ENCODE assay signal across 9 cellular contexts in genomic region chr7:100546129-100546867, GRCh38. TPM values are rescaled to one million over a fixed set of nuclear protein-coding genes. Genes with fewer than 3 reads are reported as not detected.
A peak's percentile ranks its signal among the peaks of the same experiment; 100 is the strongest.
DNase-seq lines count a peak whose midpoint lies in the region; ATAC-seq, FAIRE-seq and TF ChIP-seq lines count a peak whose summit lies in the region.
"Had no signal": no experiment of that assay in that cellular context is flagged by ENCODE, and none has a peak within 500 bp of the region (broad histone marks: within the 10 kb centered on the region; RNA-seq: fewer than 3 reads in every experiment).

No MANE protein-coding gene starts in this region.

- peak overlapping the region; percentile 49 for H4K5ac ChIP-seq in mesendoderm (ENCODE audit: low read length)

- TF ChIP-seq POLR2A in K562 (conservative IDR thresholded peaks at IDR 0.05), result no peak

- peak overlapping the region; percentile 78 for H3K27ac ChIP-seq in K562 (ENCODE audit: extremely low read depth, low read depth, low read length)
- H3K27ac ChIP-seq in mesendoderm (ENCODE audit: low read depth, low read length), result peak overlapping the region; percentile 88
- H3K27ac ChIP-seq: neutrophil had no signal

- peak overlapping the region; percentile 26 for H3K4ac ChIP-seq in mesendoderm (ENCODE audit: low read depth, low read length)

- H3K27me3 ChIP-seq in K562 (ENCODE audit: control insufficient read depth in 2 of 2, insufficient read depth in 2 of 2, low read length in 2 of 2) (no peaks in the 10 kb centered on the region), mesendoderm (ENCODE audit: insufficient read depth, low read length, poor library complexity) (no peaks in the 10 kb centered on the region)
- H3K27me3 ChIP-seq: neutrophil had no signal

- peak overlapping the region; percentile 30 for H2BK5ac ChIP-seq in mesendoderm (ENCODE audit: low read length)

- peaks cover 65% of the 10 kb centered on the region for H3K79me2 ChIP-seq in K562 (ENCODE audit: control insufficient read depth, insufficient read depth, low read length)
- H3K79me2 ChIP-seq in mesendoderm (ENCODE audit: control insufficient read depth, insufficient read depth, low read length), result no peaks in the 10 kb centered on the region

- no peaks in the 10 kb centered on the region for H4K20me1 ChIP-seq in K562 (replicated peaks; ENCODE audit: control insufficient read depth, insufficient read depth, low read length)

- peak overlapping the region; percentile 76 for H3K56ac ChIP-seq in mesendoderm (ENCODE audit: low read length)

- H3K9ac ChIP-seq in K562 (ENCODE audit: insufficient read depth in 1 of 2, low read depth in 2 of 2, low read length in 2 of 2) (peak overlapping the region in 1 of 2 experiments; percentile 68; a peak in 3 of 4 replicates), mesendoderm (ENCODE audit: low read length) (peak overlapping the region; percentile 22)

- WGBS in K562 (ENCODE audit: insufficient coverage, low coverage, missing lambda C conversion rate), result 44% methylated on average over 9 of the region's 9 CpGs
- WGBS in mesendoderm (ENCODE audit: extremely low coverage, insufficient coverage, low lambda C conversion rate), result no CpG with 5 or more reads among the region's 9 CpGs

- peak overlapping the region; percentile 81 for H3K18ac ChIP-seq in mesendoderm (ENCODE audit: low read length)

- H3K79me1 ChIP-seq in mesendoderm (ENCODE audit: low read length), result no peaks in the 10 kb centered on the region

- H3K4me3 ChIP-seq in GM12865 (ENCODE audit: low read depth, low read length), result peak overlapping the region; percentile 65
- H3K4me3 ChIP-seq in K562, result peak overlapping the region; percentile 14; the same call in 1 of the 2 replicates
- no peak overlapping the region for H3K4me3 ChIP-seq in mesendoderm (ENCODE audit: low read length)

- no peaks in the 10 kb centered on the region for H3K9me3 ChIP-seq in K562 (replicated peaks; ENCODE audit: control insufficient read depth, insufficient read depth, low read depth, low read length)
- H3K9me3 ChIP-seq: neutrophil had no signal

- in situ Hi-C loops in K562 (cut with MboI), result no loop called here

- no peak for TF ChIP-seq EP300 in K562 (IDR thresholded peaks at IDR 0.05; ENCODE audit: low read length)

- TF ChIP-seq CTCF in GM12865 (IDR thresholded peaks at IDR 0.05; ENCODE audit: insufficient read depth, low read depth, low read length, missing control alignments) (no peak), K562 (IDR thresholded peaks at IDR 0.05 in 2 of 3, conservative IDR thresholded peaks at IDR 0.05 in 1 of 3; ENCODE audit: insufficient read depth in 2 of 3, low read depth in 1 of 3, low read length in 3 of 3) (no peak)

- POLR2A ChIA-PET in K562 (lab: Yijun Ruan, JAX), result interaction anchor here (0.6 to 1.9 kb wide), 6 partner anchors 13 to 257 kb away, joined by 3 to 6 read pairs (median 4); partner anchors contain the start of gene FBXO24

- intact Hi-C loops in K562 (cut with micrococcal nuclease), result no loop called here

- H2BK15ac ChIP-seq in mesendoderm (replicated peaks; ENCODE audit: low read depth), result peak overlapping the region; percentile 0

- H3K4me2 ChIP-seq in K562 (ENCODE audit: insufficient read depth, low read length), result peak overlapping the region; percentile 76
- no peak overlapping the region for H3K4me2 ChIP-seq in mesendoderm (ENCODE audit: low read length)

- no peak overlapping the region for H3K23ac ChIP-seq in mesendoderm (ENCODE audit: low read length)

- ATAC-seq in HG03354 (IDR thresholded peaks at IDR 0.05; ENCODE audit: poor library complexity, severe bottlenecking, unreplicated experiment) (peak; percentile 32), K562 (peak; percentile 20)

- no peak for TF ChIP-seq RAD21 in K562 (CRISPR knock-in tag; conservative IDR thresholded peaks at IDR 0.05 in 1 of 2, IDR thresholded peaks at IDR 0.05 in 1 of 2)

- H3K4me1 ChIP-seq in K562 (replicated peaks in 1 of 2; ENCODE audit: control insufficient read depth in 2 of 2, insufficient read depth in 2 of 2, low read length in 2 of 2) (peaks cover 33 to 64% of the 10 kb centered on the region in 2 experiments), mesendoderm (ENCODE audit: control insufficient read depth, low read depth, low read length) (peaks cover 34% of the 10 kb centered on the region)

- FAIRE-seq in K562 (lab: Jason Lieb, UNC), result no peak

- H2AK5ac ChIP-seq in mesendoderm (ENCODE audit: low read length), result no peak overlapping the region

- peak; percentile 89 for DNase-seq in GM12865 (ENCODE audit: low read depth)
- no peak for DNase-seq in K562 (ENCODE audit: extremely low read depth in 1 of 4, low spot score in 3 of 4)
- no peak for DNase-seq in mesendoderm
- DNase-seq in nucleus accumbens (lab: John Stamatoyannopoulos, UW), result no peak
- DNase-seq in AG08396 (ENCODE audit: low spot score), result no peak
- DNase-seq in NCI-H1048 (lab: John Stamatoyannopoulos, UW), result no peak
- no peak for DNase-seq in cerebellum (ENCODE audit: low spot score)

- H3K36me3 ChIP-seq in K562 (ENCODE audit: control insufficient read depth, insufficient read depth, low read length) (peaks cover 29% of the 10 kb centered on the region), mesendoderm (ENCODE audit: control insufficient read depth, insufficient read depth, low read length) (no peaks in the 10 kb centered on the region)
- H3K36me3 ChIP-seq: neutrophil had no signal

- no peak overlapping the region for H2BK120ac ChIP-seq in mesendoderm (ENCODE audit: low read depth, low read length)

- H2AFZ ChIP-seq in K562 (ENCODE audit: low read depth, low read length), result peak overlapping the region; percentile 76

- no peaks in the 10 kb centered on the region for H3K9me1 ChIP-seq in K562 (ENCODE audit: control insufficient read depth, insufficient read depth, low read length)

- no TSS peak for BruUV-seq in K562 (replicated peaks; lab: Mats Ljungman, UMichigan)

- no peak overlapping the region for H4K8ac ChIP-seq in mesendoderm (ENCODE audit: low read depth, low read length)

- CTCF ChIA-PET in K562 (lab: Yijun Ruan, JAX; ENCODE audit: low intra/inter-chr PET ratio), result interaction anchor here (0.6 to 1.5 kb wide), 2 partner anchors 63 to 129 kb away, joined by 3 to 5 read pairs; no protein-coding TSS in a partner anchor

RNA-seq across cellular contexts. Expression of gene AGFG2, which starts 7.3 kb away (rescaled TPM):
- 25.6 and 42.2 TPM in 2 replicates for total RNA-seq in K562 (2011; cell fraction: chromatin; rRNA removed; ENCODE audit: low replicate concordance)
- 22.7 and 25.7 TPM in 2 replicates for total RNA-seq in K562 (2011; cell fraction: nucleolus; rRNA removed)
- 28.4 and 39.7 TPM in 2 replicates for total RNA-seq in K562 (2011; cell fraction: nucleoplasm; rRNA removed)
- 11.7 and 20.2 TPM in 2 replicates for total RNA-seq in K562 (2014; rRNA removed)
- 3.6 and 4.3 TPM in 2 replicates for total RNA-seq in K562 (2014; rRNA removed; fragmentation: Illumina TruSeq; extraction: Trizol)
- total RNA-seq in K562 (2015; rRNA removed; fragmentation: Illumina TruSeq; extraction: Trizol), result 7.8 and 9.3 TPM in 2 replicates
- total RNA-seq in K562 (2021), result 23.1 and 23.4 TPM in 2 replicates
- 4.6 and 5.2 TPM in 2 replicates for polyA plus RNA-seq in K562 (2011; rRNA removed)
- 3.8 and 25.5 TPM in 2 replicates for polyA plus RNA-seq in K562 (2011; cell fraction: cytosol; rRNA removed)
- 12.0 and 33.1 TPM in 2 replicates for polyA plus RNA-seq in K562 (2011; cell fraction: nucleus; rRNA removed)
- polyA plus RNA-seq in K562 (2012), result 9.7 and 18.9 TPM in 2 replicates
- polyA plus RNA-seq in K562 (2014; fragmentation: Illumina TruSeq; extraction: Trizol), result 6.5 and 9.6 TPM in 2 replicates
- polyA plus RNA-seq in K562 (2014; fragmentation: Nextera tagmentation; extraction: Ambion mirVana), result under 1 TPM; 0.31 to 0.32 TPM
- polyA plus RNA-seq in K562 (2014; rRNA removed), result 10.0 and 16.8 TPM in 2 replicates
- polyA minus RNA-seq in K562 (2011; rRNA and poly(A)+ RNA removed), result 3.7 and 4.3 TPM in 2 replicates
- 3.9 and 8.0 TPM in 2 replicates for polyA minus RNA-seq in K562 (2011; cell fraction: cytosol; rRNA and poly(A)+ RNA removed)
- 10.2 and 12.1 TPM in 2 replicates for polyA minus RNA-seq in K562 (2011; cell fraction: nucleus; rRNA and poly(A)+ RNA removed)
- 5.6 TPM for polyA plus RNA-seq in mesendoderm (2013, experiment 1 of 2)
- polyA plus RNA-seq in mesendoderm (2013, experiment 2 of 2), result 5.4 TPM
- 4.4 TPM for total RNA-seq in cerebellum

RNA-seq across cellular contexts. Expression of gene SAP25, which starts 27.4 kb away (rescaled TPM):
- 7.1 and 11.6 TPM in 2 replicates for total RNA-seq in K562 (2011; cell fraction: chromatin; rRNA removed; ENCODE audit: low replicate concordance)
- total RNA-seq in K562 (2011; cell fraction: nucleolus; rRNA removed), result 13.0 and 18.8 TPM in 2 replicates
- 5.2 and 5.7 TPM in 2 replicates for total RNA-seq in K562 (2011; cell fraction: nucleoplasm; rRNA removed)
- total RNA-seq in K562 (2014; rRNA removed) (1.3 and 1.8 TPM in 2 replicates), K562 (2014; rRNA removed; fragmentation: Illumina TruSeq; extraction: Trizol) (0.48 TPM in 1 of 2 replicates, not detected in the other), K562 (2015; rRNA removed; fragmentation: Illumina TruSeq; extraction: Trizol) (1.1 TPM in 2 replicates), K562 (2021) (3.2 and 5.3 TPM in 2 replicates), cerebellum (not detected)
- polyA plus RNA-seq in K562 (2011; rRNA removed) (0.42 and 2.1 TPM in 2 replicates), K562 (2014; fragmentation: Illumina TruSeq; extraction: Trizol) (0.48 and 2.8 TPM in 2 replicates), K562 (2014; fragmentation: Nextera tagmentation; extraction: Ambion mirVana) (under 1 TPM; 0.13 to 0.14 TPM), K562 (2014; rRNA removed) (4.2 and 8.1 TPM in 2 replicates)
- 0.96 and 3.5 TPM in 2 replicates for polyA plus RNA-seq in K562 (2011; cell fraction: cytosol; rRNA removed)
- polyA plus RNA-seq in K562 (2011; cell fraction: nucleus; rRNA removed), result 11.2 and 27.2 TPM in 2 replicates
- polyA plus RNA-seq in K562 (2012), result 4.8 and 12.8 TPM in 2 replicates
- polyA minus RNA-seq in K562 (2011; rRNA and poly(A)+ RNA removed), result not detected in 2 replicates
- polyA minus RNA-seq in K562 (2011; cell fraction: cytosol; rRNA and poly(A)+ RNA removed), result not detected in 2 replicates
- 2.0 and 3.4 TPM in 2 replicates for polyA minus RNA-seq in K562 (2011; cell fraction: nucleus; rRNA and poly(A)+ RNA removed)
- polyA plus RNA-seq in mesendoderm (2013, experiment 1 of 2), result 3.2 TPM
- polyA plus RNA-seq in mesendoderm (2013, experiment 2 of 2), result 3.2 TPM

RNA-seq across cellular contexts. Expression of gene LRCH4, which starts 39.6 kb away (rescaled TPM):
- total RNA-seq in K562 (2011; cell fraction: chromatin; rRNA removed; ENCODE audit: low replicate concordance), result 117 and 377 TPM in 2 replicates
- 224 and 228 TPM in 2 replicates for total RNA-seq in K562 (2011; cell fraction: nucleolus; rRNA removed)
- total RNA-seq in K562 (2011; cell fraction: nucleoplasm; rRNA removed), result 133 and 136 TPM in 2 replicates
- total RNA-seq in K562 (2014; rRNA removed) (15.0 and 33.7 TPM in 2 replicates), K562 (2014; rRNA removed; fragmentation: Illumina TruSeq; extraction: Trizol) (3.3 and 6.0 TPM in 2 replicates), K562 (2015; rRNA removed; fragmentation: Illumina TruSeq; extraction: Trizol) (15.0 and 17.2 TPM in 2 replicates), K562 (2021) (56.0 and 63.3 TPM in 2 replicates), cerebellum (13.6 TPM)
- polyA plus RNA-seq in K562 (2011; rRNA removed) (9.0 and 22.2 TPM in 2 replicates), K562 (2014; fragmentation: Illumina TruSeq; extraction: Trizol) (15.7 and 28.6 TPM in 2 replicates), K562 (2014; fragmentation: Nextera tagmentation; extraction: Ambion mirVana) (under 1 TPM; 0.06 to 0.25 TPM), K562 (2014; rRNA removed) (41.0 and 53.0 TPM in 2 replicates)
- polyA plus RNA-seq in K562 (2011; cell fraction: cytosol; rRNA removed), result 8.5 and 16.9 TPM in 2 replicates
- 184 and 234 TPM in 2 replicates for polyA plus RNA-seq in K562 (2011; cell fraction: nucleus; rRNA removed)
- 28.5 and 77.6 TPM in 2 replicates for polyA plus RNA-seq in K562 (2012)
- 7.4 and 7.6 TPM in 2 replicates for polyA minus RNA-seq in K562 (2011; rRNA and poly(A)+ RNA removed)
- polyA minus RNA-seq in K562 (2011; cell fraction: cytosol; rRNA and poly(A)+ RNA removed), result 25.4 and 28.8 TPM in 2 replicates
- polyA minus RNA-seq in K562 (2011; cell fraction: nucleus; rRNA and poly(A)+ RNA removed), result 61.5 and 71.8 TPM in 2 replicates
- polyA plus RNA-seq in mesendoderm (2013, experiment 1 of 2), result 20.9 TPM
- 20.1 TPM for polyA plus RNA-seq in mesendoderm (2013, experiment 2 of 2)

RNA-seq across cellular contexts. Expression of gene FBXO24, which starts 39.8 kb away (rescaled TPM):
- 1.5 and 2.7 TPM in 2 replicates for total RNA-seq in K562 (2011; cell fraction: chromatin; rRNA removed; ENCODE audit: low replicate concordance)
- 1.6 and 2.0 TPM in 2 replicates for total RNA-seq in K562 (2011; cell fraction: nucleolus; rRNA removed)
- 1.1 and 2.1 TPM in 2 replicates for total RNA-seq in K562 (2011; cell fraction: nucleoplasm; rRNA removed)
- total RNA-seq in K562 (2014; rRNA removed) (0.50 and 1.4 TPM in 2 replicates), K562 (2014; rRNA removed; fragmentation: Illumina TruSeq; extraction: Trizol) (0.10 and 0.33 TPM in 2 replicates), K562 (2015; rRNA removed; fragmentation: Illumina TruSeq; extraction: Trizol) (0.49 and 0.51 TPM in 2 replicates), K562 (2021) (0.94 and 0.95 TPM in 2 replicates), cerebellum (0.45 TPM)
- polyA plus RNA-seq in K562 (2011; rRNA removed) (0.50 and 0.57 TPM in 2 replicates), K562 (2014; fragmentation: Illumina TruSeq; extraction: Trizol) (0.42 and 0.80 TPM in 2 replicates), K562 (2014; fragmentation: Nextera tagmentation; extraction: Ambion mirVana) (under 1 TPM; 0.17 to 0.27 TPM), K562 (2014; rRNA removed) (0.73 and 1.3 TPM in 2 replicates)
- polyA plus RNA-seq in K562 (2011; cell fraction: cytosol; rRNA removed), result 0.86 and 1.00 TPM in 2 replicates
- polyA plus RNA-seq in K562 (2011; cell fraction: nucleus; rRNA removed), result 2.1 and 3.5 TPM in 2 replicates
- 0.52 and 1.0 TPM in 2 replicates for polyA plus RNA-seq in K562 (2012)
- 0.51 and 0.84 TPM in 2 replicates for polyA minus RNA-seq in K562 (2011; rRNA and poly(A)+ RNA removed)
- polyA minus RNA-seq in K562 (2011; cell fraction: cytosol; rRNA and poly(A)+ RNA removed), result 0.67 TPM in 1 of 2 replicates, not detected in the other
- 0.67 and 0.78 TPM in 2 replicates for polyA minus RNA-seq in K562 (2011; cell fraction: nucleus; rRNA and poly(A)+ RNA removed)
- polyA plus RNA-seq in mesendoderm (2013, experiment 1 of 2), result 0.13 TPM
- polyA plus RNA-seq in mesendoderm (2013, experiment 2 of 2), result 0.11 TPM

RNA-seq across cellular contexts. Expression of gene PCOLCE, which starts 55.9 kb away (rescaled TPM):
- 11.5 and 28.7 TPM in 2 replicates for total RNA-seq in K562 (2011; cell fraction: chromatin; rRNA removed; ENCODE audit: low replicate concordance)
- 29.5 and 34.2 TPM in 2 replicates for total RNA-seq in K562 (2011; cell fraction: nucleolus; rRNA removed)
- 23.0 and 24.9 TPM in 2 replicates for total RNA-seq in K562 (2011; cell fraction: nucleoplasm; rRNA removed)
- total RNA-seq in K562 (2014; rRNA removed) (13.5 and 14.1 TPM in 2 replicates), K562 (2014; rRNA removed; fragmentation: Illumina TruSeq; extraction: Trizol) (3.8 and 4.5 TPM in 2 replicates), K562 (2015; rRNA removed; fragmentation: Illumina TruSeq; extraction: Trizol) (8.9 and 10.0 TPM in 2 replicates), K562 (2021) (32.4 and 33.9 TPM in 2 replicates), cerebellum (14.9 TPM)
- polyA plus RNA-seq in K562 (2011; rRNA removed) (5.0 and 11.8 TPM in 2 replicates), K562 (2014; fragmentation: Illumina TruSeq; extraction: Trizol) (30.4 and 31.8 TPM in 2 replicates), K562 (2014; fragmentation: Nextera tagmentation; extraction: Ambion mirVana) (1 to 10 TPM; 5.2 to 5.4 TPM), K562 (2014; rRNA removed) (28.0 and 28.6 TPM in 2 replicates)
- polyA plus RNA-seq in K562 (2011; cell fraction: cytosol; rRNA removed), result 9.0 and 11.0 TPM in 2 replicates
- polyA plus RNA-seq in K562 (2011; cell fraction: nucleus; rRNA removed), result 59.3 and 94.1 TPM in 2 replicates
- polyA plus RNA-seq in K562 (2012), result 21.8 and 34.6 TPM in 2 replicates
- polyA minus RNA-seq in K562 (2011; rRNA and poly(A)+ RNA removed), result 1.6 and 2.0 TPM in 2 replicates
- polyA minus RNA-seq in K562 (2011; cell fraction: cytosol; rRNA and poly(A)+ RNA removed), result 5.7 and 10.1 TPM in 2 replicates
- polyA minus RNA-seq in K562 (2011; cell fraction: nucleus; rRNA and poly(A)+ RNA removed), result 7.3 and 10.7 TPM in 2 replicates
- polyA plus RNA-seq in mesendoderm (2013, experiment 1 of 2), result 32.1 TPM
- 33.1 TPM for polyA plus RNA-seq in mesendoderm (2013, experiment 2 of 2)
